9 cellular contexts compared by ENCODE assay signal in genomic region chr1:39671793-39672550, GRCh38. TPM values are rescaled to one million over a fixed set of nuclear protein-coding genes. Genes with fewer than 3 reads are reported as not detected.
DNase-seq lines count a peak whose midpoint lies in the region; ATAC-seq and TF ChIP-seq lines count a peak whose summit lies in the region.
"Had no signal": no experiment of that assay in that cellular context is flagged by ENCODE, and none has a peak within 500 bp of the region (broad histone marks: within the 10 kb centered on the region; RNA-seq: fewer than 3 reads in every experiment).

NT5C1A (minus strand) TSS chr1:39672107; CDS start chr1:39672038, 69 bp downstream.

- H4K20me1 ChIP-seq in smooth muscle cell (ENCODE audit: low read depth) = no peaks in the 10 kb centered on the region

- no peak for TF ChIP-seq CTCF in smooth muscle cell (IDR thresholded peaks at IDR 0.05; ENCODE audit: borderline replicate concordance, insufficient read depth, poor library complexity, severe bottlenecking)

- H3K27me3 ChIP-seq in iPS-18a (ENCODE audit: control insufficient read depth, insufficient read depth, low read length) = peaks cover 94% of the 10 kb centered on the region
- H3K27me3 ChIP-seq in smooth muscle cell (ENCODE audit: low read depth) = peaks cover 92% of the 10 kb centered on the region

- H3K27ac ChIP-seq in iPS-18a (ENCODE audit: low read length) (no peak within 1 kb of the TSS), smooth muscle cell (ENCODE audit: low read depth) (no peak within 1 kb of the TSS)

- peak within 1 kb of the TSS; percentile 90 for H3K4me2 ChIP-seq in smooth muscle cell

- DNase-seq in GM03348 (ENCODE audit: low spot score) = peak; percentile 52
- DNase-seq in NCI-H1694 treated with DMSO at 0.1 percent for 48 hours (lab: John Stamatoyannopoulos, UW) = peak; percentile 100
- peak; percentile 45 for DNase-seq in astrocyte of the hippocampus (ENCODE audit: low read depth, low spot score)
- DNase-seq in smooth muscle cell (lab: John Stamatoyannopoulos, UW; ENCODE audit: unreplicated experiment) = no peak
- DNase-seq in superior temporal gyrus (ENCODE audit: extremely low spot score) = no peak

- no peaks in the 10 kb centered on the region for H3F3A ChIP-seq in smooth muscle cell (ENCODE audit: low read depth)

- no peaks in the 10 kb centered on the region for H3K4me1 ChIP-seq in iPS-18a (ENCODE audit: control insufficient read depth, low read depth, low read length)
- no peaks in the 10 kb centered on the region for H3K4me1 ChIP-seq in smooth muscle cell (ENCODE audit: low read depth)

- no peaks in the 10 kb centered on the region for H3K36me3 ChIP-seq in iPS-18a (ENCODE audit: control insufficient read depth, low read depth, low read length)
- no peaks in the 10 kb centered on the region for H3K36me3 ChIP-seq in smooth muscle cell (ENCODE audit: low read depth)

- no peak within 1 kb of the TSS for H3K9ac ChIP-seq in iPS-18a (ENCODE audit: low read length)
- no peak within 1 kb of the TSS for H3K9ac ChIP-seq in smooth muscle cell (ENCODE audit: low read depth)

- H3K4me3 ChIP-seq in iPS-18a (ENCODE audit: low read length) = peak within 1 kb of the TSS; percentile 58
- peak within 1 kb of the TSS; percentile 52 for H3K4me3 ChIP-seq in smooth muscle cell

- WGBS in smooth muscle cell (ENCODE audit: low lambda C conversion rate) = 3% methylated on average over 54 of the region's 55 CpGs

- H3K9me3 ChIP-seq in iPS-18a (ENCODE audit: control insufficient read depth, low read depth, low read length) (no peaks in the 10 kb centered on the region), smooth muscle cell (replicated peaks; ENCODE audit: low read depth) (no peaks in the 10 kb centered on the region)

- no peaks in the 10 kb centered on the region for H3K79me2 ChIP-seq in smooth muscle cell (ENCODE audit: low read depth)

- ATAC-seq in HG02759 (IDR thresholded peaks at IDR 0.05; ENCODE audit: unreplicated experiment) (no peak), GM18873 (IDR thresholded peaks at IDR 0.05; ENCODE audit: low FRiP score, unreplicated experiment) (no peak)

- H2AFZ ChIP-seq in smooth muscle cell (ENCODE audit: low read depth) = no peak within 1 kb of the TSS

RNA-seq across cellular contexts. Expression of gene NT5C1A, which starts in this region (rescaled TPM):
- not detected in 2 replicates for total RNA-seq in smooth muscle cell
- polyA plus RNA-seq in smooth muscle cell = not detected in 2 replicates
- total RNA-seq: NCI-H460 had no signal

Comparison
In these comparisons a context has a peak if more than half of its experiments do, and no peak if none do; other contexts are left out.
1. DNase-seq: peak in GM03348 (single experiment), NCI-H1694 treated with DMSO at 0.1 percent for 48 hours (single experiment) and astrocyte of the hippocampus (single experiment); none in smooth muscle cell (single experiment) and superior temporal gyrus (single experiment).